Comparison of ENCODE assay signal across 6 cellular contexts in the genomic region with DNA sequence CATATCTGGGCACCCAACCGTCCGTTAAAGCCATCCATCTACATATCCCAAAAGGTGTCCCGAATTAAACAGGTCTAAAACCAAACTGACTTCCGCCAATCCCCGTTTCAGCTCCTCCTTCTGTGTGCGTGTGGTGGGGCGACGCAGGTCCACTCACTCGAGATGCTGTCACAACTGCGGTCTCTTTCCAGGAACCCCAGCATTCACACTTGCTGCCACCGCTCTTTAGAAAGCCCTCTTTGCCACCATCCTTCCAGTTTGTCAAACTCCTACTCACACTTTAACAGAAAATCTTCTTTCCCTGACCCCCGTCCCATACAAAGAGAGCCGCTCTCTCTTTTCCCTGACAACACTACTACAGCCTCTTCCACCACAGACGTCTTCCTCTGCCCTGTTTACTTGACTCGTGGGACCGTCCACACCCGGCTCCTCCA. TPM values are rescaled to one million over a fixed set of nuclear protein-coding genes. Genes with fewer than 3 reads are reported as not detected.
A peak's percentile ranks its signal among the peaks of the same experiment; 100 is the strongest.
DNase-seq lines count a peak whose midpoint lies in the region; ATAC-seq and TF ChIP-seq lines count a peak whose summit lies in the region.

No MANE protein-coding gene starts in this region.

- no peak for ATAC-seq in HG02981 (IDR thresholded peaks at IDR 0.05; ENCODE audit: unreplicated experiment)

- no peak for TF ChIP-seq EP300 in sigmoid colon (IDR thresholded peaks at IDR 0.05)

- POLR2A ChIA-PET in BJ (lab: Charles Lee): interaction anchor here (0.6 to 1.0 kb wide), 4 partner anchors 11 to 443 kb away, joined by 3 to 5 read pairs (median 3); partner anchors contain the start of gene DGCR2

- DNase-seq in BJ (ENCODE audit: low read depth): no peak
- DNase-seq in dorsolateral prefrontal cortex: peak in 1 of 10 donors; percentile 22
- no peak for DNase-seq in sigmoid colon
- DNase-seq in T-helper 9 cell: no peak

- peaks cover 15% of the 10 kb centered on the region for H3K79me2 ChIP-seq in Loucy (ENCODE audit: insufficient read depth, low read length)

- CTCF ChIA-PET in BJ (lab: Yijun Ruan, JAX): interaction anchor here (0.6 to 3.5 kb wide), 21 partner anchors 9 to 1507 kb away, joined by 3 to 22 read pairs (median 4); partner anchors contain the start of genes DGCR2, SLC25A1 and TSSK2

- peak overlapping the region; percentile 99 for H3K4me2 ChIP-seq in Loucy (ENCODE audit: low read depth, low read length, poor library complexity, severe bottlenecking)

- no peaks in the 10 kb centered on the region for H3F3A ChIP-seq in Loucy (ENCODE audit: low read depth)

- peaks cover 9% of the 10 kb centered on the region for H4K20me1 ChIP-seq in Loucy (ENCODE audit: insufficient read depth, low read length, poor library complexity, severe bottlenecking)

- TF ChIP-seq POLR2A in sigmoid colon (IDR thresholded peaks at IDR 0.05): no peak

- peaks cover 22% of the 10 kb centered on the region for H3K36me3 ChIP-seq in BJ (ENCODE audit: control insufficient read depth, insufficient read depth, low read length)
- H3K36me3 ChIP-seq in Loucy (ENCODE audit: insufficient read depth, low read length): peaks cover 16% of the 10 kb centered on the region; the same call in 1 of the 2 replicates
- peaks cover 32 to 40% (median 33%) of the 10 kb centered on the region in 4 donors for H3K36me3 ChIP-seq in sigmoid colon

- peak overlapping the region; percentile 91 for H3K9ac ChIP-seq in Loucy (ENCODE audit: low read depth, low read length, poor library complexity, severe bottlenecking)

- H3K4me3 ChIP-seq in BJ (ENCODE audit: low read depth, low read length) (peak overlapping the region; percentile 78), Loucy (ENCODE audit: low read length, poor library complexity, severe bottlenecking) (peak overlapping the region; percentile 89), dorsolateral prefrontal cortex (peak overlapping the region; percentile 55 to 100 (median 93)), sigmoid colon (peak overlapping the region; percentile 59 to 87 (median 80))

- peaks cover 22% of the 10 kb centered on the region for H3K27me3 ChIP-seq in BJ (ENCODE audit: control insufficient read depth, insufficient read depth, low read length)
- no peaks in the 10 kb centered on the region for H3K27me3 ChIP-seq in Loucy (ENCODE audit: insufficient read depth, low read length, poor library complexity, severe bottlenecking)
- peaks cover 0 to 17% (median 12%) of the 10 kb centered on the region in 45 donors for H3K27me3 ChIP-seq in dorsolateral prefrontal cortex
- H3K27me3 ChIP-seq in sigmoid colon: peaks cover 3 to 14% (median 8%) of the 10 kb centered on the region in 3 donors

- intact Hi-C loops in dorsolateral prefrontal cortex (cut with DNase I): loop anchor here (1.0 to 10.0 kb wide), 3 partner anchors 22 to 331 kb away; partner anchors contain the start of genes SLC25A1 (in 2 of the 2), CDC45 (in 1 of the 2), DGCR2 (in 1 of the 2) and UFD1 (in 1 of the 2)
- intact Hi-C loops in sigmoid colon (cut with DNase I): loop anchor here (2.0 to 10.0 kb wide), 4 partner anchors 21 to 487 kb away; partner anchors contain the start of genes CDC45, CLTCL1, DGCR2 and UFD1

- H3K9me3 ChIP-seq in Loucy (ENCODE audit: insufficient read depth, low read depth, low read length) (no peaks in the 10 kb centered on the region), sigmoid colon (no peaks in the 10 kb centered on the region)

- 2% methylated on average over 17 of the region's 17 CpGs for WGBS in sigmoid colon, 2 donors

- TF ChIP-seq CTCF in BJ (IDR thresholded peaks at IDR 0.05; ENCODE audit: insufficient read depth, low read depth, low read length) (no peak), Loucy (conservative IDR thresholded peaks at IDR 0.05; ENCODE audit: low read length) (no peak), dorsolateral prefrontal cortex (IDR thresholded peaks at IDR 0.05 in 54 of 56, conservative IDR thresholded peaks at IDR 0.05 in 2 of 56; ENCODE audit: low read depth in 1 of 56, partially characterized antibody in 56 of 56) (no peak), sigmoid colon (IDR thresholded peaks at IDR 0.05) (no peak)

- no peaks in the 10 kb centered on the region for H3K9me2 ChIP-seq in Loucy (replicated peaks; ENCODE audit: low read depth, low read length)

- peaks cover 7% of the 10 kb centered on the region for H3K4me1 ChIP-seq in Loucy (ENCODE audit: insufficient read depth, low read length, poor library complexity, severe bottlenecking)
- peaks cover 0 to 23% (median 14%) of the 10 kb centered on the region in 4 donors for H3K4me1 ChIP-seq in sigmoid colon

- H3K27ac ChIP-seq in dorsolateral prefrontal cortex: peak overlapping the region in 51 of 59 donors; percentile 16 to 89 (median 69)
- H3K27ac ChIP-seq in sigmoid colon: peak overlapping the region; percentile 79 to 85 (median 82)

- peak overlapping the region; percentile 75 for H2AFZ ChIP-seq in Loucy (ENCODE audit: low read length)

RNA-seq across cellular contexts. Expression of gene ESS2, which starts 0.5 kb away (rescaled TPM):
- polyA plus RNA-seq in BJ (2011; rRNA removed) (11.3 and 19.4 TPM in 2 replicates), sigmoid colon (10 to 100 TPM in 1 of 3 donors, 1 to 10 TPM in 2; 7.2 to 12.9 (median 7.4) TPM)
- polyA minus RNA-seq in BJ (2011; rRNA and poly(A)+ RNA removed): 5.0 and 7.8 TPM in 2 replicates
- total RNA-seq in dorsolateral prefrontal cortex (10 to 100 TPM; 14.5 to 25.7 (median 19.3) TPM), sigmoid colon (10 to 100 TPM; 12.9 to 15.5 (median 14.0) TPM)

RNA-seq across cellular contexts. Expression of gene GSC2, which starts 6.1 kb away (rescaled TPM):
- polyA plus RNA-seq in BJ (2011; rRNA removed): not detected in 2 replicates
- polyA minus RNA-seq in BJ (2011; rRNA and poly(A)+ RNA removed): not detected in 2 replicates
- under 1 TPM in 1 of 120 experiments, not detected in 119; 0.72 TPM for total RNA-seq in dorsolateral prefrontal cortex
- total RNA-seq in sigmoid colon: not detected
- not detected for polyA plus RNA-seq in sigmoid colon

RNA-seq across cellular contexts. Expression of gene TSSK2, which starts 12.9 kb away (rescaled TPM):
- not detected in 2 replicates for polyA plus RNA-seq in BJ (2011; rRNA removed)
- 0.33 TPM in 1 of 2 replicates, not detected in the other for polyA minus RNA-seq in BJ (2011; rRNA and poly(A)+ RNA removed)
- total RNA-seq in dorsolateral prefrontal cortex: under 1 TPM in 4 of 120 experiments, not detected in 116; 0.21 to 0.34 (median 0.25) TPM
- not detected for total RNA-seq in sigmoid colon
- under 1 TPM in 1 of 3 donors, not detected in 2; 0.12 TPM for polyA plus RNA-seq in sigmoid colon

RNA-seq across cellular contexts. Expression of gene DGCR2, which starts 21.8 kb away (rescaled TPM):
- polyA plus RNA-seq in BJ (2011; rRNA removed): 32.2 and 44.3 TPM in 2 replicates
- polyA minus RNA-seq in BJ (2011; rRNA and poly(A)+ RNA removed): 21.2 and 25.3 TPM in 2 replicates
- total RNA-seq in dorsolateral prefrontal cortex: 100 to 1,000 TPM in 35 of 120 experiments, 10 to 100 TPM in 85; 71.8 to 123 (median 94.1) TPM
- 10 to 100 TPM; 25.5 to 36.8 (median 32.7) TPM for total RNA-seq in sigmoid colon
- polyA plus RNA-seq in sigmoid colon: 10 to 100 TPM in 2 of 3 donors, 1 to 10 TPM in 1; 7.2 to 68.7 (median 11.8) TPM

RNA-seq across cellular contexts. Expression of gene SLC25A1, which starts 34.6 kb away (rescaled TPM):
- 19.6 and 36.9 TPM in 2 replicates for polyA plus RNA-seq in BJ (2011; rRNA removed)
- 27.7 and 28.7 TPM in 2 replicates for polyA minus RNA-seq in BJ (2011; rRNA and poly(A)+ RNA removed)
- 10 to 100 TPM; 20.9 to 57.4 (median 34.4) TPM for total RNA-seq in dorsolateral prefrontal cortex
- total RNA-seq in sigmoid colon: 10 to 100 TPM; 28.2 to 45.3 (median 33.4) TPM
- 100 to 1,000 TPM in 2 of 3 donors, 10 to 100 TPM in 1; 72.1 to 146 (median 119) TPM for polyA plus RNA-seq in sigmoid colon
